ENCODE assay signal across 23 cellular contexts in genomic region chr18:35205199-35205712, GRCh38.
"Had no signal": no experiment of that assay in that cellular context is flagged by ENCODE, and none has a peak within 500 bp of the region (broad histone marks: within the 10 kb centered on the region; RNA-seq: fewer than 3 reads in every experiment).

No MANE protein-coding gene starts in this region.

- FAIRE-seq: RCC 7860 had no signal

- H3K27ac Mint-ChIP-seq: IgD-negative memory B cell had no signal

- H3K27me3 ChIP-seq: SJSA1 had no signal

- H3K36me3 ChIP-seq: SJSA1 had no signal

- H3K27ac ChIP-seq: SJSA1, SK-N-MC had no signal

- H3K4me3 Mint-ChIP-seq: IgD-negative memory B cell had no signal

- H3K4me3 ChIP-seq: SJSA1, SK-N-MC had no signal

- DNase-seq: KBM-7, MV-4-11, NCI-H1048, NCI-H1105, NCI-H1417, NCI-H1436 treated with DMSO at 0.1 percent for 48 hours, NCI-H1694, NCI-H187 treated with DMSO at 0.1 percent for 48 hours, NCI-H2029 treated with DMSO at 0.1 percent for 48 hours, NCI-H2107, NCI-H345, NCI-H446 treated with DMSO at 0.1 percent for 48 hours, NCI-H510A treated with DMSO at 0.1 percent for 48 hours, NCI-H526, NCI-H82, Right ventricle myocardium superior, RPMI8226, SIG-M5, T-helper 1 cell had no signal

- H3K4me1 Mint-ChIP-seq: IgD-negative memory B cell had no signal

- H3K4me1 ChIP-seq: SJSA1 had no signal
